33 cellular contexts compared by ENCODE assay signal in the genomic region with DNA sequence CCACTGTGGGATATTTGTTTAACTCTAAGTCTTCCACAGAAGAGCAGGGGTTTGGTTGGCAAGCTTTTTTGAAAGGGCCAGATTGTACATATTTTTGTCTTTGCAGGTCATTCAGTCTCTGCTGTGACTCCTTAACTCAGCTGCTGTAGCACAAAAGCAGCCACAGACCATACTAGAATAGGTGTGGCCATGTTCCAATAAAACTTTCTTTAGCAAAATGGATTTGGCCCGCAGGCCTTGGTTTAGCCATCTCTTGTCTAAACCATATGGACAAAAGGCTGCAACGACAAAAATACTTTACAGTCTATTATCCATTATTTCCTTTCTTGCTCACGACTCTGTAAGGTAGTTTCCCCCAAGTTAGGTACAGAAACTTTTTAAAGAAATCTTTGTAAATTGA.
"Had no signal": no experiment of that assay in that cellular context is flagged by ENCODE, and none has a peak within 500 bp of the region (broad histone marks: within the 10 kb centered on the region; RNA-seq: fewer than 3 reads in every experiment).

No MANE protein-coding gene starts in this region.

- H3K27me3 Mint-ChIP-seq: activated CD4-positive, alpha-beta memory T cell treated with anti-CD3 and anti-CD28 coated beads for 36 hours; activated CD4-positive, alpha-beta T cell treated with anti-CD3 and anti-CD28 coated beads for 36 hours; activated CD4-positive, alpha-beta T cell treated with anti-CD3 and anti-CD28 coated beads, Interleukin-2, amount 10 ng/mL, durations not matched to agents 24 days and 14 days; activated CD8-positive, alpha-beta memory T cell treated with anti-CD3 and anti-CD28 coated beads, Interleukin-2, amount 10 ng/mL, durations not matched to agents 7 days and 5 days; activated naive CD4-positive, alpha-beta T cell treated with anti-CD3 and anti-CD28 coated beads, Interleukin-2, amount 10 ng/mL, durations not matched to agents 7 days and 5 days; activated naive CD8-positive, alpha-beta T cell treated with anti-CD3 and anti-CD28 coated beads, Interleukin-2, amount 10 ng/mL, durations not matched to agents 7 days and 5 days; activated T-cell treated with anti-CD3 and anti-CD28 coated beads, Interleukin-2, amount 50 U/mL, for 24 hours; central memory CD8-positive, alpha-beta T cell; dendritic cell treated with granulocyte-macrophage colony-stimulating factor and Interleukin-4, amounts not matched to agents 40 ng/mL and 50 ng/mL, for 4 days; T-helper 17 cell had no signal

- FAIRE-seq: bronchial epithelial cell, frontal cortex had no signal

- ATAC-seq: activated CD4-positive, alpha-beta T cell treated with anti-CD3 and anti-CD28 coated beads for 36 hours; activated CD8-positive, alpha-beta memory T cell treated with anti-CD3 and anti-CD28 coated beads, Interleukin-2, amount 10 ng/mL, durations not matched to agents 7 days and 5 days; activated CD8-positive, alpha-beta T cell treated with anti-CD3 and anti-CD28 coated beads, Interleukin-2, amount 10 ng/mL, durations not matched to agents 7 days and 5 days; activated naive CD4-positive, alpha-beta T cell treated with anti-CD3 and anti-CD28 coated beads, Interleukin-2, amount 50 U/mL, for 72 hours; activated T-cell treated with anti-CD3 and anti-CD28 coated beads, Interleukin-2, amount 50 U/mL, for 72 hours; esophagus mucosa; T-helper 17 cell had no signal

- H3K4me3 Mint-ChIP-seq: activated CD4-positive, alpha-beta memory T cell treated with anti-CD3 and anti-CD28 coated beads for 36 hours; activated CD4-positive, alpha-beta T cell treated with anti-CD3 and anti-CD28 coated beads for 36 hours; activated CD4-positive, alpha-beta T cell treated with anti-CD3 and anti-CD28 coated beads, Interleukin-2, amount 10 ng/mL, durations not matched to agents 24 days and 14 days; activated CD8-positive, alpha-beta memory T cell treated with anti-CD3 and anti-CD28 coated beads, Interleukin-2, amount 10 ng/mL, durations not matched to agents 7 days and 5 days; activated CD8-positive, alpha-beta T cell treated with anti-CD3 and anti-CD28 coated beads, Interleukin-2, amount 10 ng/mL, durations not matched to agents 7 days and 5 days; activated naive CD4-positive, alpha-beta T cell treated with anti-CD3 and anti-CD28 coated beads, Interleukin-2, amount 10 ng/mL, durations not matched to agents 7 days and 5 days; activated naive CD8-positive, alpha-beta T cell treated with anti-CD3 and anti-CD28 coated beads, Interleukin-2, amount 10 ng/mL, durations not matched to agents 7 days and 5 days; activated T-cell treated with anti-CD3 and anti-CD28 coated beads, Interleukin-2, amount 50 U/mL, for 24 hours; activated T-cell treated with anti-CD3 and anti-CD28 coated beads, Interleukin-2, amount 50 U/mL, for 72 hours; central memory CD8-positive, alpha-beta T cell; dendritic cell treated with granulocyte-macrophage colony-stimulating factor and Interleukin-4, amounts not matched to agents 40 ng/mL and 50 ng/mL, for 4 days; endodermal cell; T-helper 17 cell; T-helper 2 cell treated with Interferon-gamma antibody and Interleukin-4, amounts not matched to agents 5 μg/mL and 100 μg/mL, for 36 hours had no signal

- H3K4me1 Mint-ChIP-seq: activated CD4-positive, alpha-beta T cell treated with anti-CD3 and anti-CD28 coated beads for 36 hours; activated CD4-positive, alpha-beta T cell treated with anti-CD3 and anti-CD28 coated beads, Interleukin-2, amount 10 ng/mL, durations not matched to agents 24 days and 14 days; activated CD8-positive, alpha-beta memory T cell treated with anti-CD3 and anti-CD28 coated beads, Interleukin-2, amount 10 ng/mL, durations not matched to agents 7 days and 5 days; activated naive CD4-positive, alpha-beta T cell treated with anti-CD3 and anti-CD28 coated beads, Interleukin-2, amount 10 ng/mL, durations not matched to agents 7 days and 5 days; activated naive CD8-positive, alpha-beta T cell treated with anti-CD3 and anti-CD28 coated beads, Interleukin-2, amount 10 ng/mL, durations not matched to agents 7 days and 5 days; central memory CD8-positive, alpha-beta T cell; T-helper 17 cell had no signal

- H3K36me3 ChIP-seq: ascending aorta, brain microvascular endothelial cell had no signal

- H3K9me3 Mint-ChIP-seq: activated CD4-positive, alpha-beta memory T cell treated with anti-CD3 and anti-CD28 coated beads for 36 hours; activated CD4-positive, alpha-beta T cell treated with anti-CD3 and anti-CD28 coated beads, Interleukin-2, amount 10 ng/mL, durations not matched to agents 24 days and 14 days; activated T-cell treated with anti-CD3 and anti-CD28 coated beads, Interleukin-2, amount 50 U/mL, for 24 hours; dendritic cell treated with granulocyte-macrophage colony-stimulating factor and Interleukin-4, amounts not matched to agents 40 ng/mL and 50 ng/mL, for 4 days; endodermal cell; T-helper 2 cell treated with Interferon-gamma antibody and Interleukin-4, amounts not matched to agents 5 μg/mL and 100 μg/mL, for 36 hours had no signal

- H3K36me3 Mint-ChIP-seq: activated CD4-positive, alpha-beta memory T cell treated with anti-CD3 and anti-CD28 coated beads for 36 hours; activated CD8-positive, alpha-beta memory T cell treated with anti-CD3 and anti-CD28 coated beads, Interleukin-2, amount 10 ng/mL, durations not matched to agents 7 days and 5 days; activated naive CD4-positive, alpha-beta T cell treated with anti-CD3 and anti-CD28 coated beads, Interleukin-2, amount 10 ng/mL, durations not matched to agents 7 days and 5 days; activated naive CD4-positive, alpha-beta T cell treated with anti-CD3 and anti-CD28 coated beads, Interleukin-2, amount 50 U/mL, for 72 hours; activated naive CD8-positive, alpha-beta T cell treated with anti-CD3 and anti-CD28 coated beads, Interleukin-2, amount 10 ng/mL, durations not matched to agents 7 days and 5 days had no signal

- H3K27ac ChIP-seq: ascending aorta, brain microvascular endothelial cell, coronary artery, dorsolateral prefrontal cortex, WERI-Rb-1 had no signal

- H3K4me3 ChIP-seq: ascending aorta, coronary artery, dorsolateral prefrontal cortex had no signal

- H3K27ac Mint-ChIP-seq: activated CD4-positive, alpha-beta memory T cell treated with anti-CD3 and anti-CD28 coated beads for 36 hours; activated CD4-positive, alpha-beta T cell treated with anti-CD3 and anti-CD28 coated beads for 36 hours; activated CD4-positive, alpha-beta T cell treated with anti-CD3 and anti-CD28 coated beads, Interleukin-2, amount 10 ng/mL, durations not matched to agents 24 days and 14 days; activated CD8-positive, alpha-beta memory T cell treated with anti-CD3 and anti-CD28 coated beads, Interleukin-2, amount 10 ng/mL, durations not matched to agents 7 days and 5 days; activated CD8-positive, alpha-beta T cell treated with anti-CD3 and anti-CD28 coated beads, Interleukin-2, amount 10 ng/mL, durations not matched to agents 7 days and 5 days; activated naive CD4-positive, alpha-beta T cell treated with anti-CD3 and anti-CD28 coated beads, Interleukin-2, amount 10 ng/mL, durations not matched to agents 7 days and 5 days; activated naive CD4-positive, alpha-beta T cell treated with anti-CD3 and anti-CD28 coated beads, Interleukin-2, amount 50 U/mL, for 72 hours; activated naive CD8-positive, alpha-beta T cell treated with anti-CD3 and anti-CD28 coated beads, Interleukin-2, amount 10 ng/mL, durations not matched to agents 7 days and 5 days; activated T-cell treated with anti-CD3 and anti-CD28 coated beads, Interleukin-2, amount 50 U/mL, for 24 hours; activated T-cell treated with anti-CD3 and anti-CD28 coated beads, Interleukin-2, amount 50 U/mL, for 72 hours; dendritic cell treated with granulocyte-macrophage colony-stimulating factor and Interleukin-4, amounts not matched to agents 40 ng/mL and 50 ng/mL, for 4 days; endodermal cell; T-helper 17 cell; T-helper 2 cell treated with Interferon-gamma antibody and Interleukin-4, amounts not matched to agents 5 μg/mL and 100 μg/mL, for 36 hours had no signal

- DNase-seq: activated CD4-positive, alpha-beta memory T cell treated with anti-CD3 and anti-CD28 coated beads for 36 hours; activated CD4-positive, alpha-beta T cell treated with anti-CD3 and anti-CD28 coated beads for 36 hours; activated CD4-positive, alpha-beta T cell treated with anti-CD3 and anti-CD28 coated beads, Interleukin-2, amount 10 ng/mL, durations not matched to agents 24 days and 14 days; activated CD4-positive, CD25-positive, alpha-beta regulatory T cell; activated CD4-positive, CD25-positive, alpha-beta regulatory T cell treated with anti-CD3 and anti-CD28 coated beads, Interleukin-2, amount 50 U/mL, for 72 hours; activated CD8-positive, alpha-beta memory T cell treated with anti-CD3 and anti-CD28 coated beads, Interleukin-2, amount 10 ng/mL, durations not matched to agents 7 days and 5 days; activated CD8-positive, alpha-beta memory T cell treated with anti-CD3 and anti-CD28 coated beads, Interleukin-2, amount 50 U/mL, for 4 hours; activated CD8-positive, alpha-beta T cell treated with anti-CD3 and anti-CD28 coated beads, Interleukin-2, amount 10 ng/mL, durations not matched to agents 7 days and 5 days; activated gamma-delta T cell; activated naive CD4-positive, alpha-beta T cell; activated naive CD4-positive, alpha-beta T cell treated with anti-CD3 and anti-CD28 coated beads, Interleukin-2, amount 10 ng/mL, durations not matched to agents 7 days and 5 days; activated naive CD8-positive, alpha-beta T cell treated with anti-CD3 and anti-CD28 coated beads, Interleukin-2, amount 10 ng/mL, durations not matched to agents 7 days and 5 days; activated T-cell treated with anti-CD3 and anti-CD28 coated beads for 4 hours; activated T-cell treated with anti-CD3 and anti-CD28 coated beads, Interleukin-2, amount 50 U/mL, for 24 hours; activated T-cell treated with anti-CD3 and anti-CD28 coated beads, Interleukin-2, amount 50 U/mL, for 72 hours; brain microvascular endothelial cell; dorsolateral prefrontal cortex; effector memory CD4-positive, alpha-beta T cell; endodermal cell; head of caudate nucleus; T-helper 1 cell; T-helper 17 cell; T1000; WERI-Rb-1 had no signal

- H3K27me3 ChIP-seq: ascending aorta, brain microvascular endothelial cell, dorsolateral prefrontal cortex had no signal

- H3K9me3 ChIP-seq: ascending aorta had no signal

- H3K4me1 ChIP-seq: ascending aorta had no signal
